ENCODE assay signal across 9 cellular contexts in genomic region chr2:181780159-181781081, GRCh38.
DNase-seq lines count a peak whose midpoint lies in the region; ATAC-seq, FAIRE-seq and TF ChIP-seq lines count a peak whose summit lies in the region.
"Had no signal": no experiment of that assay in that cellular context is flagged by ENCODE, and none has a peak within 500 bp of the region (broad histone marks: within the 10 kb centered on the region; RNA-seq: fewer than 3 reads in every experiment).

No MANE protein-coding gene starts in this region.

- H3K4me1 Mint-ChIP-seq in type B pancreatic cell (ENCODE audit: unreplicated experiment) = peaks cover 58% of the 10 kb centered on the region

- H3K4me3 ChIP-seq in endothelial cell of umbilical vein (replicated peaks in 1 of 3; ENCODE audit: insufficient read depth in 1 of 3, low read depth in 1 of 3, low read length in 3 of 3) = no peak overlapping the region
- H3K4me3 ChIP-seq in prostate gland = no peak overlapping the region
- no peak overlapping the region for H3K4me3 ChIP-seq in OCI-LY7 (ENCODE audit: low read depth, low read length, poor library complexity, severe bottlenecking)
- H3K4me3 ChIP-seq: skin epidermis had no signal

- H4K20me1 ChIP-seq in endothelial cell of umbilical vein (replicated peaks; ENCODE audit: control insufficient read depth, extremely low read depth, insufficient read depth, low read length) (no peaks in the 10 kb centered on the region), OCI-LY7 (ENCODE audit: insufficient read depth, low read length) (no peaks in the 10 kb centered on the region)

- H3K27me3 Mint-ChIP-seq in type B pancreatic cell = peaks cover 2% of the 10 kb centered on the region

- no peaks in the 10 kb centered on the region for H3K36me3 ChIP-seq in endothelial cell of umbilical vein (ENCODE audit: control insufficient read depth in 2 of 2, extremely low read depth in 1 of 2, insufficient read depth in 2 of 2, low read length in 2 of 2)
- no peaks in the 10 kb centered on the region for H3K36me3 ChIP-seq in prostate gland
- no peaks in the 10 kb centered on the region for H3K36me3 ChIP-seq in OCI-LY7 (ENCODE audit: insufficient read depth, low read length)

- intact Hi-C loops in endothelial cell of umbilical vein (cut with micrococcal nuclease) (no loop called here), prostate gland (cut with DNase I) (no loop called here), OCI-LY7 (cut with micrococcal nuclease; ENCODE audit: unreplicated experiment) (no loop called here)

- H3K36me3 Mint-ChIP-seq in type B pancreatic cell = no peaks in the 10 kb centered on the region

- peak overlapping the region; percentile 12 for H3K4me2 ChIP-seq in endothelial cell of umbilical vein (ENCODE audit: insufficient read depth, low read length)
- H3K4me2 ChIP-seq in OCI-LY7 (ENCODE audit: low read length) = no peak overlapping the region

- H3K9me2 ChIP-seq in OCI-LY7 (ENCODE audit: insufficient read depth, low read length) = no peaks in the 10 kb centered on the region

- TF ChIP-seq POLR2A in endothelial cell of umbilical vein (IDR thresholded peaks at IDR 0.05; ENCODE audit: low read depth, low read length) (no peak), prostate gland (IDR thresholded peaks at IDR 0.05) (no peak)

- H3K9ac ChIP-seq in endothelial cell of umbilical vein (replicated peaks; ENCODE audit: extremely low read depth, insufficient read depth, low read length) = no peak overlapping the region

- peak overlapping the region; percentile 93 for H3K27ac Mint-ChIP-seq in type B pancreatic cell

- dilution Hi-C loops in endothelial cell of umbilical vein (cut with MboI; ENCODE audit: extremely low pct_ligation_motif_present, low sequenced_read_pairs) = no loop called here

- WGBS in prostate gland = 35% methylated on average over 1 of the region's 1 CpG

- FAIRE-seq in endothelial cell of umbilical vein (lab: Jason Lieb, UNC) = no peak

- peak; percentile 62 for ATAC-seq in GM21367 (IDR thresholded peaks at IDR 0.05; ENCODE audit: unreplicated experiment)
- peak; percentile 84 for ATAC-seq in HG03571 (IDR thresholded peaks at IDR 0.05; ENCODE audit: unreplicated experiment)

- H3K27me3 ChIP-seq in endothelial cell of umbilical vein (ENCODE audit: control insufficient read depth in 2 of 2, insufficient read depth in 2 of 2, low read length in 2 of 2) = no peaks in the 10 kb centered on the region
- H3K27me3 ChIP-seq in prostate gland (replicated peaks; ENCODE audit: insufficient read depth) = no peaks in the 10 kb centered on the region

- DNase-seq in CD1c-positive myeloid dendritic cell (ENCODE audit: extremely low spot score) = peak; percentile 69
- DNase-seq in endothelial cell of umbilical vein (ENCODE audit: low read depth, low spot score) = peak; percentile 57
- DNase-seq in type B pancreatic cell (ENCODE audit: extremely low spot score, unreplicated experiment) = no peak
- no peak for DNase-seq in activated CD4-positive, alpha-beta T cell treated with anti-CD3 and anti-CD28 coated beads for 1 hour
- DNase-seq in prostate gland (ENCODE audit: low spot score) = no peak
- no peak for DNase-seq in OCI-LY7 (ENCODE audit: low spot score)

- H3K4me1 ChIP-seq in endothelial cell of umbilical vein (ENCODE audit: control insufficient read depth, extremely low read depth, insufficient read depth, low read length) (peaks cover 55% of the 10 kb centered on the region), prostate gland (replicated peaks) (no peaks in the 10 kb centered on the region), OCI-LY7 (ENCODE audit: insufficient read depth, low read length, poor library complexity, severe bottlenecking) (no peaks in the 10 kb centered on the region)

- no peak for TF ChIP-seq CTCF in endothelial cell of umbilical vein (IDR thresholded peaks at IDR 0.05; ENCODE audit: extremely low read depth in 1 of 2, insufficient read depth in 1 of 2, low read depth in 1 of 2, low read length in 2 of 2)
- TF ChIP-seq CTCF in type B pancreatic cell (conservative IDR thresholded peaks at IDR 0.05) = no peak
- no peak for TF ChIP-seq CTCF in prostate gland (IDR thresholded peaks at IDR 0.05)
- TF ChIP-seq CTCF in OCI-LY7 (conservative IDR thresholded peaks at IDR 0.05; ENCODE audit: low read length) = no peak

- POLR2A ChIA-PET in endothelial cell of umbilical vein (lab: Charles Lee) = interaction anchor here (0.8 to 1.7 kb wide), 2 partner anchors 10 to 39 kb away, joined by 3 read pairs; no protein-coding TSS in a partner anchor
- POLR2A ChIA-PET in OCI-LY7 (lab: Charles Lee) = interaction anchor here (0.5 to 1.3 kb wide), 3 partner anchors 9 to 568 kb away, joined by 3 to 4 read pairs (median 3); no protein-coding TSS in a partner anchor

- CTCF ChIA-PET in endothelial cell of umbilical vein (lab: Charles Lee) = interaction anchor here (0.7 to 3.1 kb wide), 11 partner anchors 9 to 124 kb away, joined by 3 to 17 read pairs (median 5); partner anchors contain the start of gene ITPRID2
- CTCF ChIA-PET in OCI-LY7 (lab: Charles Lee; ENCODE audit: unreplicated experiment) = no interaction called here

- H3K79me2 ChIP-seq in endothelial cell of umbilical vein (ENCODE audit: control insufficient read depth, insufficient read depth, low read length) (no peaks in the 10 kb centered on the region), OCI-LY7 (ENCODE audit: insufficient read depth, low read depth, low read length) (no peaks in the 10 kb centered on the region)

- no peaks in the 10 kb centered on the region for H3K9me3 Mint-ChIP-seq in type B pancreatic cell

- BruUV-seq in endothelial cell of umbilical vein (replicated peaks; lab: Mats Ljungman, UMichigan) (no TSS peak), OCI-LY7 (replicated peaks; lab: Mats Ljungman, UMichigan) (no TSS peak)

- peak overlapping the region; percentile 64 for H3K4me3 Mint-ChIP-seq in type B pancreatic cell

- H3K27ac ChIP-seq in endothelial cell of umbilical vein (ENCODE audit: insufficient read depth, low read depth, low read length) = peak overlapping the region; percentile 13
- H3K27ac ChIP-seq in prostate gland = no peak overlapping the region
- no peak overlapping the region for H3K27ac ChIP-seq in OCI-LY7 (ENCODE audit: low read depth, low read length, poor library complexity, severe bottlenecking)

- no peaks in the 10 kb centered on the region for H3K9me1 ChIP-seq in endothelial cell of umbilical vein (replicated peaks; ENCODE audit: control insufficient read depth, extremely low read depth, insufficient read depth, low read length)

- H3K9me3 ChIP-seq in endothelial cell of umbilical vein (replicated peaks; ENCODE audit: control insufficient read depth, insufficient read depth, low read length) = no peaks in the 10 kb centered on the region
- H3K9me3 ChIP-seq in prostate gland = no peaks in the 10 kb centered on the region
- no peaks in the 10 kb centered on the region for H3K9me3 ChIP-seq in OCI-LY7 (ENCODE audit: low read length)

- H2AFZ ChIP-seq in endothelial cell of umbilical vein (ENCODE audit: low read depth, low read length) = peak overlapping the region; percentile 42
- H2AFZ ChIP-seq in OCI-LY7 (ENCODE audit: low read length) = no peak overlapping the region

TF ChIP-seq in endothelial cell of umbilical vein, 7 proteins besides CTCF, POLR2A, EP300 and RAD21:
- TF ChIP-seq GATA2 (IDR thresholded peaks at IDR 0.05; ENCODE audit: insufficient read depth, insufficient read length, low read depth, low read length) (peak; percentile 76), POLR2AphosphoS5 (IDR thresholded peaks at IDR 0.05; ENCODE audit: insufficient read depth, low read depth, low read length) (no peak), FOS (IDR thresholded peaks at IDR 0.05; ENCODE audit: borderline replicate concordance, insufficient read depth, low read length) (peak; percentile 28), EZH2 (IDR thresholded peaks at IDR 0.05; ENCODE audit: borderline replicate concordance, low read depth, low read length, severe bottlenecking) (no peak), MAX (IDR thresholded peaks at IDR 0.05; ENCODE audit: insufficient read depth, insufficient read length) (no peak)

Comparison
In these comparisons a context has a peak if more than half of its experiments do, and no peak if none do; other contexts are left out.
1. DNase-seq: peak in CD1c-positive myeloid dendritic cell (single experiment) and endothelial cell of umbilical vein (single experiment); none in type B pancreatic cell (single experiment), activated CD4-positive, alpha-beta T cell treated with anti-CD3 and anti-CD28 coated beads for 1 hour (single experiment), prostate gland (single experiment) and OCI-LY7 (single experiment).